ENCODE assay signal across 28 cellular contexts in genomic region chr1:7988576-7988975, GRCh38. TPM values are rescaled to one million over a fixed set of nuclear protein-coding genes. Genes with fewer than 3 reads are reported as not detected.
A peak's percentile ranks its signal among the peaks of the same experiment; 100 is the strongest.
DNase-seq lines count a peak whose midpoint lies in the region; ATAC-seq, FAIRE-seq and TF ChIP-seq lines count a peak whose summit lies in the region.
"Had no signal": no experiment of that assay in that cellular context is flagged by ENCODE, and none has a peak within 500 bp of the region (broad histone marks: within the 10 kb centered on the region; RNA-seq: fewer than 3 reads in every experiment).

No MANE protein-coding gene starts in this region.

- POLR2A ChIA-PET in Panc1 (lab: Charles Lee): interaction anchor here (0.6 kb wide), 1 partner anchor 17 kb away, joined by 3 read pairs; no protein-coding TSS in a partner anchor

- H3K27ac Mint-ChIP-seq in stimulated activated memory B cell treated with anti-CD40 and anti-IgM and Interleukin-4, amounts not matched to agents 10 μg/mL and 1 μg/mL and 100 μg/mL, for 72 hours: no peak overlapping the region
- H3K27ac Mint-ChIP-seq: activated naive CD8-positive, alpha-beta T cell treated with anti-CD3 and anti-CD28 coated beads for 36 hours; dendritic cell treated with granulocyte-macrophage colony-stimulating factor and Interleukin-4, amounts not matched to agents 40 ng/mL and 50 ng/mL, for 4 days; IgD-negative memory B cell; natural killer cell treated with Interleukin-12 subunit alpha and Interleukin-12 subunit beta and Interleukin-15 and Interleukin-18, amount 100 ng/mL, for 72 hours had no signal

- CTCF ChIA-PET in Panc1 (lab: Charles Lee): no interaction called here

- no peak for ATAC-seq in Panc1
- no peak for ATAC-seq in stimulated activated memory B cell treated with anti-CD40 and anti-IgM and Interleukin-4, amounts not matched to agents 10 μg/mL and 1 μg/mL and 100 μg/mL, for 72 hours
- ATAC-seq: esophagus mucosa; heart right ventricle; mucosa of descending colon; natural killer cell treated with Interleukin-12 subunit alpha and Interleukin-12 subunit beta and Interleukin-15 and Interleukin-18, amount 100 ng/mL, for 72 hours had no signal

- no peaks in the 10 kb centered on the region for H3K4me1 ChIP-seq in Panc1 (ENCODE audit: control insufficient read depth, insufficient read depth, low read length)
- H3K4me1 ChIP-seq: HAP-1, lower lobe of right lung had no signal

- DNase-seq in GM13976 (ENCODE audit: low spot score): peak; percentile 42
- no peak for DNase-seq in Panc1 (ENCODE audit: low read depth, low spot score)
- peak; percentile 59 for DNase-seq in epithelial cell of esophagus (ENCODE audit: low read depth)
- no peak for DNase-seq in NCI-H2196 (lab: John Stamatoyannopoulos, UW; ENCODE audit: unreplicated experiment)
- no peak for DNase-seq in SHP77 treated with DMSO at 0.1 percent for 48 hours (lab: John Stamatoyannopoulos, UW)
- DNase-seq in D721Med (ENCODE audit: insufficient read length, low spot score): no peak
- DNase-seq: activated CD4-positive, alpha-beta T cell treated with anti-CD3 and anti-CD28 coated beads, Interleukin-2, amount 10 ng/mL, durations not matched to agents 24 days and 14 days; activated naive CD8-positive, alpha-beta T cell treated with anti-CD3 and anti-CD28 coated beads for 36 hours; CD4-positive, alpha-beta memory T cell; DMS 273 treated with DMSO at 0.1 percent for 48 hours; foreskin fibroblast; heart right ventricle; lower lobe of right lung; mucosa of descending colon; NCI-H146; NCI-H510A; stimulated activated CD4-positive, alpha-beta T cell treated with anti-CD3 and anti-CD28 coated beads, Interleukin-4, amount 100 ng/mL, for 1 hour had no signal

- H3K9me3 ChIP-seq in Panc1 (ENCODE audit: control insufficient read depth, insufficient read depth, low read depth, low read length): no peaks in the 10 kb centered on the region
- H3K9me3 ChIP-seq: HAP-1, heart right ventricle, lower lobe of right lung, mucosa of descending colon, tibial nerve had no signal

- H3K36me3 Mint-ChIP-seq in stimulated activated memory B cell treated with anti-CD40 and anti-IgM and Interleukin-4, amounts not matched to agents 10 μg/mL and 1 μg/mL and 100 μg/mL, for 72 hours: peaks cover 55% of the 10 kb centered on the region

- peaks cover 14% of the 10 kb centered on the region for H3K4me1 Mint-ChIP-seq in stimulated activated memory B cell treated with anti-CD40 and anti-IgM and Interleukin-4, amounts not matched to agents 10 μg/mL and 1 μg/mL and 100 μg/mL, for 72 hours
- H3K4me1 Mint-ChIP-seq: CD4-positive, alpha-beta memory T cell had no signal

- H3K9me3 Mint-ChIP-seq in stimulated activated memory B cell treated with anti-CD40 and anti-IgM and Interleukin-4, amounts not matched to agents 10 μg/mL and 1 μg/mL and 100 μg/mL, for 72 hours: peaks cover 8% of the 10 kb centered on the region
- H3K9me3 Mint-ChIP-seq: activated CD4-positive, alpha-beta T cell treated with anti-CD3 and anti-CD28 coated beads, Interleukin-2, amount 10 ng/mL, durations not matched to agents 24 days and 14 days; activated naive CD8-positive, alpha-beta T cell treated with anti-CD3 and anti-CD28 coated beads for 36 hours; CD4-positive, alpha-beta memory T cell; dendritic cell treated with granulocyte-macrophage colony-stimulating factor and Interleukin-4, amounts not matched to agents 40 ng/mL and 50 ng/mL, for 4 days; IgD-negative memory B cell had no signal

- H3K36me3 ChIP-seq in Panc1 (ENCODE audit: control insufficient read depth, insufficient read depth, low read length): peaks cover 13% of the 10 kb centered on the region

- no peak overlapping the region for H3K4me3 ChIP-seq in Panc1 (ENCODE audit: low read depth in 2 of 2, low read length in 2 of 2)
- no peak overlapping the region for H3K4me3 ChIP-seq in epithelial cell of esophagus (ENCODE audit: low read length)
- H3K4me3 ChIP-seq: HAP-1, heart right ventricle, lower lobe of right lung, mucosa of descending colon, tibial nerve had no signal

- no TSS peak for BruUV-seq in Panc1 (replicated peaks; lab: Mats Ljungman, UMichigan)

- no peak overlapping the region for H3K4me3 Mint-ChIP-seq in stimulated activated memory B cell treated with anti-CD40 and anti-IgM and Interleukin-4, amounts not matched to agents 10 μg/mL and 1 μg/mL and 100 μg/mL, for 72 hours
- H3K4me3 Mint-ChIP-seq: activated CD4-positive, alpha-beta T cell treated with anti-CD3 and anti-CD28 coated beads, Interleukin-2, amount 10 ng/mL, durations not matched to agents 24 days and 14 days; activated naive CD8-positive, alpha-beta T cell treated with anti-CD3 and anti-CD28 coated beads for 36 hours; CD4-positive, alpha-beta memory T cell; central memory CD8-positive, alpha-beta T cell; dendritic cell treated with granulocyte-macrophage colony-stimulating factor and Interleukin-4, amounts not matched to agents 40 ng/mL and 50 ng/mL, for 4 days; IgD-negative memory B cell; natural killer cell treated with Interleukin-12 subunit alpha and Interleukin-12 subunit beta and Interleukin-15 and Interleukin-18, amount 100 ng/mL, for 72 hours had no signal

- in situ Hi-C loops in GM13976 (cut with MboI; ENCODE audit: low sequenced_read_pairs, unreplicated experiment) (no loop called here), Panc1 (cut with HindIII; ENCODE audit: low pct_unique_long_range_greater_than_20kb, low sequenced_read_pairs) (no loop called here)

- FAIRE-seq in D721Med (lab: Jason Lieb, UNC): no peak
- FAIRE-seq: astrocyte had no signal

- H3K27me3 Mint-ChIP-seq in stimulated activated memory B cell treated with anti-CD40 and anti-IgM and Interleukin-4, amounts not matched to agents 10 μg/mL and 1 μg/mL and 100 μg/mL, for 72 hours: no peaks in the 10 kb centered on the region
- H3K27me3 Mint-ChIP-seq: activated CD4-positive, alpha-beta T cell treated with anti-CD3 and anti-CD28 coated beads, Interleukin-2, amount 10 ng/mL, durations not matched to agents 24 days and 14 days; activated naive CD8-positive, alpha-beta T cell treated with anti-CD3 and anti-CD28 coated beads for 36 hours; CD4-positive, alpha-beta memory T cell; central memory CD8-positive, alpha-beta T cell; dendritic cell treated with granulocyte-macrophage colony-stimulating factor and Interleukin-4, amounts not matched to agents 40 ng/mL and 50 ng/mL, for 4 days; IgD-negative memory B cell; natural killer cell treated with Interleukin-12 subunit alpha and Interleukin-12 subunit beta and Interleukin-15 and Interleukin-18, amount 100 ng/mL, for 72 hours had no signal

- peak overlapping the region; percentile 61 for H3K27ac ChIP-seq in 22Rv1
- 0 out of 2 replicates have a peak overlapping the region, but pooled peaks have one; percentile 15 for H3K27ac ChIP-seq in Panc1 (ENCODE audit: low read length)
- H3K27ac ChIP-seq: heart right ventricle, lower lobe of right lung, tibial nerve had no signal

- intact Hi-C loops in Panc1 (cut with micrococcal nuclease; ENCODE audit: unreplicated experiment): no loop called here

- no peaks in the 10 kb centered on the region for H3K27me3 ChIP-seq in Panc1 (ENCODE audit: control insufficient read depth, insufficient read depth, low read length)
- H3K27me3 ChIP-seq: heart right ventricle, tibial nerve had no signal

- TF ChIP-seq CTCF in 22Rv1 (IDR thresholded peaks at IDR 0.05): no peak
- no peak for TF ChIP-seq CTCF in GM13976 (IDR thresholded peaks at IDR 0.05; ENCODE audit: borderline replicate concordance, control extremely low read depth, extremely low read depth, insufficient read depth, missing control alignments)
- no peak for TF ChIP-seq CTCF in Panc1 (IDR thresholded peaks at IDR 0.05)
- no peak for TF ChIP-seq CTCF in epithelial cell of esophagus (IDR thresholded peaks at IDR 0.05; ENCODE audit: insufficient read depth, low read depth, low read length, missing control alignments)
- no peak for TF ChIP-seq CTCF in D721Med (IDR thresholded peaks at IDR 0.05; ENCODE audit: insufficient read depth, missing control alignments)

RNA-seq across cellular contexts. Expression of gene PARK7, which starts 27.1 kb away (rescaled TPM):
- total RNA-seq in Panc1 (2021; ENCODE audit: unreplicated experiment): 448 TPM
- 436 TPM for polyA plus RNA-seq in Panc1 (2012; ENCODE audit: insufficient read length)

RNA-seq across cellular contexts. Expression of gene ERRFI1, which starts 37.5 kb away (rescaled TPM):
- total RNA-seq in Panc1 (2021; ENCODE audit: unreplicated experiment): 299 TPM
- 276 TPM for polyA plus RNA-seq in Panc1 (2012; ENCODE audit: insufficient read length)
- total RNA-seq: OCI-LY7 had no signal

RNA-seq across cellular contexts. Expression of gene TNFRSF9, which starts 47.9 kb away (rescaled TPM):
- total RNA-seq in Panc1 (2021; ENCODE audit: unreplicated experiment): 0.23 TPM
- 0.35 TPM for polyA plus RNA-seq in Panc1 (2012; ENCODE audit: insufficient read length)
- total RNA-seq: OCI-LY7 had no signal
- polyA plus RNA-seq: IgD-negative memory B cell had no signal

Comparison
In these comparisons a context has a peak if more than half of its experiments do, and no peak if none do; other contexts are left out.
1. DNase-seq: peak in GM13976 (single experiment) and epithelial cell of esophagus (single experiment); none in Panc1 (single experiment), NCI-H2196 (single experiment), SHP77 treated with DMSO at 0.1 percent for 48 hours (single experiment) and D721Med (single experiment).